ENCODE assay signal across 8 cellular contexts in genomic region chr3:186826316-186826977, GRCh38. TPM values are rescaled to one million over a fixed set of nuclear protein-coding genes. Genes with fewer than 3 reads are reported as not detected.
DNase-seq lines count a peak whose midpoint lies in the region; ATAC-seq lines count a peak whose summit lies in the region.

No MANE protein-coding gene starts in this region.

- H3K14ac ChIP-seq in trophoblast cell (ENCODE audit: low read length): no peak overlapping the region

- H2BK120ac ChIP-seq in trophoblast cell (ENCODE audit: insufficient read depth, low read length, poor library complexity): no peak overlapping the region

- H3K9ac ChIP-seq in trophoblast cell (ENCODE audit: low read length): no peak overlapping the region

- H3K79me1 ChIP-seq in trophoblast cell (ENCODE audit: low read length): peaks cover 3% of the 10 kb centered on the region

- no peak overlapping the region for H3K4me2 ChIP-seq in trophoblast cell (ENCODE audit: low read length)

- peaks cover 4% of the 10 kb centered on the region for H3K79me2 ChIP-seq in trophoblast cell (ENCODE audit: control insufficient read depth, insufficient read depth, low read length, poor library complexity)

- peaks cover 5% of the 10 kb centered on the region for H3K36me3 Mint-ChIP-seq in activated CD4-positive, alpha-beta T cell treated with anti-CD3 and anti-CD28 coated beads, Interleukin-2, amount 10 ng/mL, durations not matched to agents 24 days and 14 days (ENCODE audit: low read depth)
- no peaks in the 10 kb centered on the region for H3K36me3 Mint-ChIP-seq in activated T-helper 17 cell treated with anti-CD3 and anti-CD28 coated beads, Interleukin-2, amount 50 U/mL, for 72 hours (ENCODE audit: low read depth)

- H3K23ac ChIP-seq in trophoblast cell (ENCODE audit: low read length): no peak overlapping the region

- H2AK5ac ChIP-seq in trophoblast cell (ENCODE audit: low read length): no peak overlapping the region

- peaks cover 3 to 4% of the 10 kb centered on the region in 2 experiments for H3K4me1 ChIP-seq in trophoblast cell (ENCODE audit: control insufficient read depth in 1 of 2, insufficient read depth in 2 of 2, low read length in 2 of 2)

- H3K4ac ChIP-seq in trophoblast cell (ENCODE audit: low read depth, low read length): no peak overlapping the region

- peak; percentile 69 for DNase-seq in activated CD4-positive, alpha-beta T cell treated with anti-CD3 and anti-CD28 coated beads, Interleukin-2, amount 10 ng/mL, durations not matched to agents 24 days and 14 days
- no peak for DNase-seq in activated CD4-positive, alpha-beta T cell treated with anti-CD3 and anti-CD28 coated beads for 4 hours
- peak; percentile 22 to 46 for DNase-seq in stimulated activated naive CD8-positive, alpha-beta T cell treated with anti-CD3 and anti-CD28 coated beads, Interleukin-15, amount 100 ng/mL, for 72 hours
- DNase-seq in trophoblast cell (no peak), activated gamma-delta T cell (lab: John Stamatoyannopoulos, UW) (no peak), NCI-H2171 treated with DMSO at 0.1 percent for 48 hours (lab: John Stamatoyannopoulos, UW) (no peak)

- no peak overlapping the region for H2BK5ac ChIP-seq in trophoblast cell (ENCODE audit: low read depth, low read length, poor library complexity)

- peaks cover 2% of the 10 kb centered on the region for H3K9me3 ChIP-seq in trophoblast cell (ENCODE audit: insufficient read depth, low read depth, low read length)

- peak; percentile 30 for ATAC-seq in activated T-helper 17 cell treated with anti-CD3 and anti-CD28 coated beads, Interleukin-2, amount 50 U/mL, for 72 hours (replicated peaks)
- ATAC-seq in stimulated activated naive CD8-positive, alpha-beta T cell treated with anti-CD3 and anti-CD28 coated beads, Interleukin-15, amount 100 ng/mL, for 72 hours: peak; percentile 44

- intact Hi-C loops in activated CD4-positive, alpha-beta T cell treated with anti-CD3 and anti-CD28 coated beads, Interleukin-2, amount 10 ng/mL, durations not matched to agents 24 days and 14 days (cut with micrococcal nuclease): loop anchor here (1.0 to 10.0 kb wide), 5 partner anchors 20 to 842 kb away; partner anchors contain the start of genes DNAJB11, EIF4A2, RFC4 and RPL39L

- H2AFZ ChIP-seq in trophoblast cell (ENCODE audit: insufficient read depth, low read length, poor library complexity): no peak overlapping the region

- no peaks in the 10 kb centered on the region for H3K36me3 ChIP-seq in trophoblast cell (ENCODE audit: control insufficient read depth in 1 of 2, insufficient read depth in 2 of 2, low read length in 2 of 2)

- no peak overlapping the region for H4K91ac ChIP-seq in trophoblast cell (ENCODE audit: low read depth, low read length)

- WGBS in trophoblast cell (ENCODE audit: extremely low coverage, insufficient coverage, insufficient read length): no CpG with 5 or more reads among the region's 17 CpGs

- H3K18ac ChIP-seq in trophoblast cell (ENCODE audit: low read length): no peak overlapping the region

- peak overlapping the region; percentile 98 for H3K4me3 Mint-ChIP-seq in activated CD4-positive, alpha-beta T cell treated with anti-CD3 and anti-CD28 coated beads, Interleukin-2, amount 10 ng/mL, durations not matched to agents 24 days and 14 days
- H3K4me3 Mint-ChIP-seq in activated T-helper 17 cell treated with anti-CD3 and anti-CD28 coated beads, Interleukin-2, amount 50 U/mL, for 72 hours: peak overlapping the region; percentile 76
- peak overlapping the region; percentile 91 to 93 for H3K4me3 Mint-ChIP-seq in stimulated activated naive CD8-positive, alpha-beta T cell treated with anti-CD3 and anti-CD28 coated beads, Interleukin-15, amount 100 ng/mL, for 72 hours

- H3K27me3 Mint-ChIP-seq in activated CD4-positive, alpha-beta T cell treated with anti-CD3 and anti-CD28 coated beads, Interleukin-2, amount 10 ng/mL, durations not matched to agents 24 days and 14 days: peaks cover 37% of the 10 kb centered on the region
- H3K27me3 Mint-ChIP-seq in activated T-helper 17 cell treated with anti-CD3 and anti-CD28 coated beads, Interleukin-2, amount 50 U/mL, for 72 hours: peaks cover 21% of the 10 kb centered on the region
- H3K27me3 Mint-ChIP-seq in stimulated activated naive CD8-positive, alpha-beta T cell treated with anti-CD3 and anti-CD28 coated beads, Interleukin-15, amount 100 ng/mL, for 72 hours: peaks cover 46% of the 10 kb centered on the region

- peak overlapping the region; percentile 90 for H3K27ac Mint-ChIP-seq in activated CD4-positive, alpha-beta T cell treated with anti-CD3 and anti-CD28 coated beads, Interleukin-2, amount 10 ng/mL, durations not matched to agents 24 days and 14 days
- H3K27ac Mint-ChIP-seq in activated T-helper 17 cell treated with anti-CD3 and anti-CD28 coated beads, Interleukin-2, amount 50 U/mL, for 72 hours: peak overlapping the region; percentile 42
- H3K27ac Mint-ChIP-seq in stimulated activated naive CD8-positive, alpha-beta T cell treated with anti-CD3 and anti-CD28 coated beads, Interleukin-15, amount 100 ng/mL, for 72 hours: peak overlapping the region in 1 of 2 donors; percentile 96

- no peak overlapping the region for H2BK12ac ChIP-seq in trophoblast cell (ENCODE audit: low read length)

- H3K27ac ChIP-seq in trophoblast cell (ENCODE audit: low read depth, low read length): no peak overlapping the region

- H3K9me3 Mint-ChIP-seq in activated CD4-positive, alpha-beta T cell treated with anti-CD3 and anti-CD28 coated beads, Interleukin-2, amount 10 ng/mL, durations not matched to agents 24 days and 14 days: no peaks in the 10 kb centered on the region
- H3K9me3 Mint-ChIP-seq in activated T-helper 17 cell treated with anti-CD3 and anti-CD28 coated beads, Interleukin-2, amount 50 U/mL, for 72 hours: no peaks in the 10 kb centered on the region
- H3K9me3 Mint-ChIP-seq in stimulated activated naive CD8-positive, alpha-beta T cell treated with anti-CD3 and anti-CD28 coated beads, Interleukin-15, amount 100 ng/mL, for 72 hours: no peaks in the 10 kb centered on the region

- no peak overlapping the region for H4K12ac ChIP-seq in trophoblast cell (ENCODE audit: low read depth, low read length)

- peaks cover 28% of the 10 kb centered on the region for H3K27me3 ChIP-seq in trophoblast cell (ENCODE audit: insufficient read depth, low read length)

- H4K8ac ChIP-seq in trophoblast cell (ENCODE audit: low read depth, low read length): no peak overlapping the region

- H3K4me3 ChIP-seq in iPS-11a (ENCODE audit: low read depth, low read length): peak overlapping the region; percentile 8
- H3K4me3 ChIP-seq in trophoblast cell (ENCODE audit: low read depth, low read length): no peak overlapping the region

- H3K4me1 Mint-ChIP-seq in activated CD4-positive, alpha-beta T cell treated with anti-CD3 and anti-CD28 coated beads, Interleukin-2, amount 10 ng/mL, durations not matched to agents 24 days and 14 days: peaks cover 24% of the 10 kb centered on the region
- H3K4me1 Mint-ChIP-seq in activated T-helper 17 cell treated with anti-CD3 and anti-CD28 coated beads, Interleukin-2, amount 50 U/mL, for 72 hours: peaks cover 11% of the 10 kb centered on the region
- H3K4me1 Mint-ChIP-seq in stimulated activated naive CD8-positive, alpha-beta T cell treated with anti-CD3 and anti-CD28 coated beads, Interleukin-15, amount 100 ng/mL, for 72 hours: peaks cover 51% of the 10 kb centered on the region

RNA-seq across cellular contexts. Expression of gene ADIPOQ, which starts 16.1 kb away (rescaled TPM):
- total RNA-seq in activated CD4-positive, alpha-beta T cell treated with anti-CD3 and anti-CD28 coated beads, Interleukin-2, amount 10 ng/mL, durations not matched to agents 24 days and 14 days: not detected in 2 replicates
- not detected for total RNA-seq in activated T-helper 17 cell treated with anti-CD3 and anti-CD28 coated beads, Interleukin-2, amount 50 U/mL, for 72 hours
- polyA plus RNA-seq in trophoblast cell (2013): not detected in 2 replicates

RNA-seq across cellular contexts. Expression of gene RFC4, which starts 20.2 kb away (rescaled TPM):
- total RNA-seq in activated CD4-positive, alpha-beta T cell treated with anti-CD3 and anti-CD28 coated beads, Interleukin-2, amount 10 ng/mL, durations not matched to agents 24 days and 14 days: 116 and 119 TPM in 2 replicates
- total RNA-seq in activated T-helper 17 cell treated with anti-CD3 and anti-CD28 coated beads, Interleukin-2, amount 50 U/mL, for 72 hours: 100 to 1,000 TPM in 1 of 2 donors, 10 to 100 TPM in 1; 87.1 to 108 TPM
- 41.5 and 43.9 TPM in 2 replicates for polyA plus RNA-seq in trophoblast cell (2013)

RNA-seq across cellular contexts. Expression of gene EIF4A2, which starts 43.1 kb away (rescaled TPM):
- total RNA-seq in activated CD4-positive, alpha-beta T cell treated with anti-CD3 and anti-CD28 coated beads, Interleukin-2, amount 10 ng/mL, durations not matched to agents 24 days and 14 days: 502 and 507 TPM in 2 replicates
- 100 to 1,000 TPM; 266 to 346 TPM for total RNA-seq in activated T-helper 17 cell treated with anti-CD3 and anti-CD28 coated beads, Interleukin-2, amount 50 U/mL, for 72 hours
- polyA plus RNA-seq in trophoblast cell (2013): 213 and 217 TPM in 2 replicates

Comparison
In these comparisons a context has a peak if more than half of its experiments do, and no peak if none do; other contexts are left out.
1. DNase-seq: peak in activated CD4-positive, alpha-beta T cell treated with anti-CD3 and anti-CD28 coated beads, Interleukin-2, amount 10 ng/mL, durations not matched to agents 24 days and 14 days (single experiment) and stimulated activated naive CD8-positive, alpha-beta T cell treated with anti-CD3 and anti-CD28 coated beads, Interleukin-15, amount 100 ng/mL, for 72 hours (2 of 2); none in activated CD4-positive, alpha-beta T cell treated with anti-CD3 and anti-CD28 coated beads for 4 hours (0 of 2), trophoblast cell (0 of 2), activated gamma-delta T cell (single experiment) and NCI-H2171 treated with DMSO at 0.1 percent for 48 hours (single experiment).
2. Peak in every context shown above with its lines, with median percentiles within 50 percentile points of each other: H3K4me3 Mint-ChIP-seq.